ENCODE assay signal across 7 cellular contexts in the genomic region with DNA sequence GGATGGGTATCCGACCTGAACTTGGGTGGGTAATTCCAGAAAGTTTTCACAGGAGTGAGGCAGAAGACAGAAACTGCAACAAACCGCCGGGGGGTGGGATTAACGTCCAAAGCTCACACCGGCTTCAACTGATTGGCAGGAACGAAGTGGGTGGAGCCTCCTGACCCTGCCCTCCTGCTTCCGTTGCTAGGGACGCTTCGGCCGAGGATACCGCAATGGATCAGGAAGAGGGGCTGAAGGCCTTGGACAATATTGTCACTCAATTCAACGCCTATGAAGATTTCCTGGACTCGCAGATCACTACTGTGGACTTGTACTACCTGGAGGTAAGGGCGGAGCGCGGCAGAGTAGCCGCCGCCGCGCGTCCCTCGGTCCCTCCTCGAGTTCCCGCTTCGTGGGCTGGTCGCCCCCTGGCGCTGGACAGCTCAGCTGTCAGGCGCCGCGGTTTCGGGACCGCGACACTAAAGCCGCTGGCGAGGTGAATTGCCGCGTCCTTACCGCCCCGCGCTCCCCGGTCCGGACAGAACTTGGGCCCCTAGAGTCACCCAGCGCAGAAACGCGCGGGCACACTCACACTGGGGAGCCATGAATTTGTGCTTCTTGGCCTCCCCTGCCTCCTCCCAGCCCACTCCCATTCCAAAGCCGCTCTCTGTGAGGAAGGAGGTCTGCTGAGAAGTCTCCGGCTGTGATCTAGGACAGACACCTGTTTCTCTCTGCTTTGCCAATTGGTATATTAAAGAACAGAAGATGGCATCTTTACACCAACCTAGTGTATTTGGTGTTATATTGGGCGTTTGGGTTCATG. TPM values are rescaled to one million over a fixed set of nuclear protein-coding genes. Genes with fewer than 3 reads are reported as not detected.
DNase-seq lines count a peak whose midpoint lies in the region; ATAC-seq and TF ChIP-seq lines count a peak whose summit lies in the region.

A gene (plus strand): TSS at position 177 of the 805 bp plus-strand sequence.

- H3K9me3 Mint-ChIP-seq in chondrocyte (ENCODE audit: low read depth), result no peaks in the 10 kb centered on the region

- peak within 1 kb of the TSS; percentile 38 for H3K27ac Mint-ChIP-seq in chondrocyte (ENCODE audit: unreplicated experiment)

- no peak within 1 kb of the TSS for H3K27ac ChIP-seq in WERI-Rb-1

- TF ChIP-seq POLR2A in GM18505 (IDR thresholded peaks at IDR 0.05; ENCODE audit: borderline replicate concordance, extremely low read depth, insufficient read depth, insufficient read length), result no peak

- peaks cover 13% of the 10 kb centered on the region for H3K4me1 Mint-ChIP-seq in chondrocyte (ENCODE audit: low read depth)

- H3K4me3 ChIP-seq in WERI-Rb-1 (ENCODE audit: low read depth, low read length), result peak within 1 kb of the TSS; percentile 58
- peak within 1 kb of the TSS; percentile 64 for H3K4me3 ChIP-seq in kidney epithelial cell (ENCODE audit: low read depth, low read length)

- H3K27me3 Mint-ChIP-seq in chondrocyte (ENCODE audit: low read depth), result peaks cover 28% of the 10 kb centered on the region

- H3K36me3 Mint-ChIP-seq in chondrocyte (ENCODE audit: low read depth), result no peaks in the 10 kb centered on the region

- H3K9me3 ChIP-seq in WERI-Rb-1 (ENCODE audit: severe bottlenecking), result no peaks in the 10 kb centered on the region

- peak; percentile 98 for ATAC-seq in GM18505 (IDR thresholded peaks at IDR 0.05; ENCODE audit: unreplicated experiment)
- ATAC-seq in HG02885 (IDR thresholded peaks at IDR 0.05; ENCODE audit: poor library complexity, unreplicated experiment), result peak; percentile 98

- H3K27me3 ChIP-seq in WERI-Rb-1 (ENCODE audit: insufficient read depth, low read depth, severe bottlenecking) (no peaks in the 10 kb centered on the region), kidney epithelial cell (ENCODE audit: control insufficient read depth, insufficient read depth, low read length) (no peaks in the 10 kb centered on the region)

- no peaks in the 10 kb centered on the region for H3K36me3 ChIP-seq in WERI-Rb-1
- H3K36me3 ChIP-seq in kidney epithelial cell (ENCODE audit: control insufficient read depth, insufficient read depth, low read length), result no peaks in the 10 kb centered on the region

- DNase-seq in NCI-H2029 (lab: John Stamatoyannopoulos, UW) (peak; percentile 70), WERI-Rb-1 (peak; percentile 91), chondrocyte (ENCODE audit: low spot score) (no peak), kidney epithelial cell (ENCODE audit: low read depth) (peak; percentile 63)
- peak; percentile 1 to 65 (median 39) for DNase-seq in stimulated activated CD4-positive, alpha-beta T cell treated with anti-CD3 and anti-CD28 coated beads, Interleukin-1b, Interleukin-23, amount 100 ng/mL, for 24 hours (ENCODE audit: low read depth in 4 of 4, low spot score in 1 of 4)

- H3K4me3 Mint-ChIP-seq in chondrocyte (ENCODE audit: unreplicated experiment), result peak within 1 kb of the TSS; percentile 78

- TF ChIP-seq CTCF in WERI-Rb-1 (IDR thresholded peaks at IDR 0.05; ENCODE audit: low read depth, low read length) (peak; percentile 72), chondrocyte (IDR thresholded peaks at IDR 0.05) (peak; percentile 81), kidney epithelial cell (IDR thresholded peaks at IDR 0.05; ENCODE audit: insufficient read depth, low read length, poor library complexity, severe bottlenecking) (peak; percentile 75)

RNA-seq across cellular contexts. Expression of the gene that starts here (rescaled TPM):
- total RNA-seq in chondrocyte (0.52 TPM in 1 of 3 replicates, not detected in the others), kidney epithelial cell (not detected in 2 replicates)

Comparison
In these comparisons a context has a peak if more than half of its experiments do, and no peak if none do; other contexts are left out.
1. Peak in DNase-seq and H3K4me3 ChIP-seq in kidney epithelial cell; RNA of the gene not detected or under 1 TPM.